Comparison of ENCODE assay signal across 1 cellular context in the genomic region with DNA sequence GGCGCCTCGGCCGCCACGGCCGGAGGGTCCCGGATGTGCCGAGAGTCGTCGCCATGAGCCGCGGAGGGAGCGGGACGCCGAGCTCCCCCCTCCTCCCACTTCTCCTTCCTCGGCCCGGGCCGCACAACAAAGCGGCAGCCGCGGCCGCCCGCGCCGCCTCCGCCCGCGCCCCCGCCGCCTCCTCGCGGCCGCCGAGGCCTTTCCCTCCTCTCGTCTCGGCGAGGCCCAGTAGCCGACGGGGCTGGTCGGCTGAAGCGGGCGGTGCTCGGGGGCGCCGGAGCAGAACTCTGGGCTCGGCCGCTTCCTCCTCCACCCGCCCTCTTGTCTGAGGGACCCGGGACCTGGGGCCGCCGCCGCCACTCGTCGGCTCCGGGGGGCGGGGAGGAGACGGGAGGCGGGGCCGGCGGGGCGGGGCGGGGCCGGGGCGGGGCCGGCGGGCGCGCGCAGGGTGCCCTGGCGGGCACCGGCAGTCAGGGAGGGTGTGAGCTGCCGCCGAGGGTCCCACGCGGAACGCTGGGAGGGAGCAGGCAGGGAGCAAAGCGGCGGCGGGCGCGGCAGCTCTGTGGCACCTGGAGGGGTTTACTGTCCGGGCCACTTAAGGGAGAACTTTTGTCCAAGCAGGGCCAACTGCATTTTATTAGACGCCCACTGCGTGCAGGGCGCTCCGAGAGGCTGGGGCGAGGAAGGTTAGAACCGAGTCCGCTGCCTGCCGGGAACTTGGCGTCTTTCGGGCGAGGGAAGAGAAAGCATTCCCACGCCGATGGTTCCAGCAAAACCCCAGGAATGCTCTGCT.
TF ChIP-seq lines count a peak whose summit lies in the region.

TSS of gene SMURF2 (minus strand) at position 327 of the 793 bp plus-strand sequence. CDS start 427 bp downstream, outside the sequence.

TF ChIP-seq in K562, 482 proteins besides CTCF, POLR2A, EP300 and RAD21 (continued from another document and continues in another):
- TF ChIP-seq, protein P1, sequence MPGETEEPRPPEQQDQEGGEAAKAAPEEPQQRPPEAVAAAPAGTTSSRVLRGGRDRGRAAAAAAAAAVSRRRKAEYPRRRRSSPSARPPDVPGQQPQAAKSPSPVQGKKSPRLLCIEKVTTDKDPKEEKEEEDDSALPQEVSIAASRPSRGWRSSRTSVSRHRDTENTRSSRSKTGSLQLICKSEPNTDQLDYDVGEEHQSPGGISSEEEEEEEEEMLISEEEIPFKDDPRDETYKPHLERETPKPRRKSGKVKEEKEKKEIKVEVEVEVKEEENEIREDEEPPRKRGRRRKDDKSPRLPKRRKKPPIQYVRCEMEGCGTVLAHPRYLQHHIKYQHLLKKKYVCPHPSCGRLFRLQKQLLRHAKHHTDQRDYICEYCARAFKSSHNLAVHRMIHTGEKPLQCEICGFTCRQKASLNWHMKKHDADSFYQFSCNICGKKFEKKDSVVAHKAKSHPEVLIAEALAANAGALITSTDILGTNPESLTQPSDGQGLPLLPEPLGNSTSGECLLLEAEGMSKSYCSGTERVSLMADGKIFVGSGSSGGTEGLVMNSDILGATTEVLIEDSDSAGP (CRISPR knock-in tag; IDR thresholded peaks at IDR 0.05): no peak
- TF ChIP-seq STAG1 (CRISPR knock-in tag; IDR thresholded peaks at IDR 0.05; ENCODE audit: borderline replicate concordance) (no peak), SRF (CRISPR knock-in tag; IDR thresholded peaks at IDR 0.05) (no peak), RNF2 (IDR thresholded peaks at IDR 0.05) (no peak), RBM15 (IDR thresholded peaks at IDR 0.05; ENCODE audit: insufficient read depth, low read length) (no peak), HNRNPUL1 (IDR thresholded peaks at IDR 0.05; ENCODE audit: low read length) (no peak), SRSF3 (IDR thresholded peaks at IDR 0.05; ENCODE audit: insufficient read depth, low read length) (no peak), ZNF668 (CRISPR knock-in tag; IDR thresholded peaks at IDR 0.05) (no peak), SMAD2 (IDR thresholded peaks at IDR 0.05; ENCODE audit: low read depth, low read length) (no peak), GABPA (tag; conservative IDR thresholded peaks at IDR 0.05; ENCODE audit: low read depth) (peak; percentile 49; the same call in 1 of the 2 replicates), ILF3 (IDR thresholded peaks at IDR 0.05; ENCODE audit: borderline replicate concordance) (no peak), RAD51 (IDR thresholded peaks at IDR 0.05; ENCODE audit: borderline replicate concordance, low read depth) (no peak), ZBTB9 (CRISPR knock-in tag; IDR thresholded peaks at IDR 0.05) (peak; percentile 58; the same call in 1 of the 2 replicates), ZSCAN32 (CRISPR knock-in tag; IDR thresholded peaks at IDR 0.05) (no peak), MTA3 (IDR thresholded peaks at IDR 0.05; ENCODE audit: borderline replicate concordance) (0 out of 2 replicates have a peak, but pooled peaks have one; percentile 14), SIN3B (IDR thresholded peaks at IDR 0.05; ENCODE audit: low read depth) (peak; percentile 72), CEBPG (CRISPR knock-in tag; IDR thresholded peaks at IDR 0.05) (no peak), CEBPG (tag; conservative IDR thresholded peaks at IDR 0.05 in 1 of 2, IDR thresholded peaks at IDR 0.05 in 1 of 2) (no peak), HMG20B (CRISPR knock-in tag; IDR thresholded peaks at IDR 0.05) (no peak), ZNF282 (CRISPR knock-in tag; IDR thresholded peaks at IDR 0.05) (no peak)
- TF ChIP-seq, protein P2, sequence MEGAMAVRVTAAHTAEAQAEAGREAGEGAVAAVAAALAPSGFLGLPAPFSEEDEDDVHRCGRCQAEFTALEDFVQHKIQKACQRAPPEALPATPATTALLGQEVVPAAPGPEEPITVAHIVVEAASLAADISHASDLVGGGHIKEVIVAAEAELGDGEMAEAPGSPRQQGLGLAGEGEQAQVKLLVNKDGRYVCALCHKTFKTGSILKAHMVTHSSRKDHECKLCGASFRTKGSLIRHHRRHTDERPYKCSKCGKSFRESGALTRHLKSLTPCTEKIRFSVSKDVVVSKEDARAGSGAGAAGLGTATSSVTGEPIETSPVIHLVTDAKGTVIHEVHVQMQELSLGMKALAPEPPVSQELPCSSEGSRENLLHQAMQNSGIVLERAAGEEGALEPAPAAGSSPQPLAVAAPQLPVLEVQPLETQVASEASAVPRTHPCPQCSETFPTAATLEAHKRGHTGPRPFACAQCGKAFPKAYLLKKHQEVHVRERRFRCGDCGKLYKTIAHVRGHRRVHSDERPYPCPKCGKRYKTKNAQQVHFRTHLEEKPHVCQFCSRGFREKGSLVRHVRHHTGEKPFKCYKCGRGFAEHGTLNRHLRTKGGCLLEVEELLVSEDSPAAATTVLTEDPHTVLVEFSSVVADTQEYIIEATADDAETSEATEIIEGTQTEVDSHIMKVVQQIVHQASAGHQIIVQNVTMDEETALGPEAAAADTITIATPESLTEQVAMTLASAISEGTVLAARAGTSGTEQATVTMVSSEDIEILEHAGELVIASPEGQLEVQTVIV (CRISPR knock-in tag; IDR thresholded peaks at IDR 0.05; ENCODE audit: borderline replicate concordance): no peak
- TF ChIP-seq, protein P3, sequence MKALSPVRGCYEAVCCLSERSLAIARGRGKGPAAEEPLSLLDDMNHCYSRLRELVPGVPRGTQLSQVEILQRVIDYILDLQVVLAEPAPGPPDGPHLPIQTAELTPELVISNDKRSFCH (CRISPR knock-in tag; IDR thresholded peaks at IDR 0.05): no peak
- TF ChIP-seq, protein P3 (tag; IDR thresholded peaks at IDR 0.05): no peak
- TF ChIP-seq, protein P4, sequence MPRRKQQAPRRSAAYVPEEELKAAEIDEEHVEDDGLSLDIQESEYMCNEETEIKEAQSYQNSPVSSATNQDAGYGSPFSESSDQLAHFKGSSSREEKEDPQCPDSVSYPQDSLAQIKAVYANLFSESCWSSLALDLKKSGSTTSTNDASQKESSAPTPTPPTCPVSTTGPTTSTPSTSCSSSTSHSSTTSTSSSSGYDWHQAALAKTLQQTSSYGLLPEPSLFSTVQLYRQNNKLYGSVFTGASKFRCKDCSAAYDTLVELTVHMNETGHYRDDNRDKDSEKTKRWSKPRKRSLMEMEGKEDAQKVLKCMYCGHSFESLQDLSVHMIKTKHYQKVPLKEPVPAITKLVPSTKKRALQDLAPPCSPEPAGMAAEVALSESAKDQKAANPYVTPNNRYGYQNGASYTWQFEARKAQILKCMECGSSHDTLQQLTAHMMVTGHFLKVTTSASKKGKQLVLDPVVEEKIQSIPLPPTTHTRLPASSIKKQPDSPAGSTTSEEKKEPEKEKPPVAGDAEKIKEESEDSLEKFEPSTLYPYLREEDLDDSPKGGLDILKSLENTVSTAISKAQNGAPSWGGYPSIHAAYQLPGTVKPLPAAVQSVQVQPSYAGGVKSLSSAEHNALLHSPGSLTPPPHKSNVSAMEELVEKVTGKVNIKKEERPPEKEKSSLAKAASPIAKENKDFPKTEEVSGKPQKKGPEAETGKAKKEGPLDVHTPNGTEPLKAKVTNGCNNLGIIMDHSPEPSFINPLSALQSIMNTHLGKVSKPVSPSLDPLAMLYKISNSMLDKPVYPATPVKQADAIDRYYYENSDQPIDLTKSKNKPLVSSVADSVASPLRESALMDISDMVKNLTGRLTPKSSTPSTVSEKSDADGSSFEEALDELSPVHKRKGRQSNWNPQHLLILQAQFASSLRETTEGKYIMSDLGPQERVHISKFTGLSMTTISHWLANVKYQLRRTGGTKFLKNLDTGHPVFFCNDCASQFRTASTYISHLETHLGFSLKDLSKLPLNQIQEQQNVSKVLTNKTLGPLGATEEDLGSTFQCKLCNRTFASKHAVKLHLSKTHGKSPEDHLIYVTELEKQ (CRISPR knock-in tag; IDR thresholded peaks at IDR 0.05): no peak
- TF ChIP-seq, protein P5, sequence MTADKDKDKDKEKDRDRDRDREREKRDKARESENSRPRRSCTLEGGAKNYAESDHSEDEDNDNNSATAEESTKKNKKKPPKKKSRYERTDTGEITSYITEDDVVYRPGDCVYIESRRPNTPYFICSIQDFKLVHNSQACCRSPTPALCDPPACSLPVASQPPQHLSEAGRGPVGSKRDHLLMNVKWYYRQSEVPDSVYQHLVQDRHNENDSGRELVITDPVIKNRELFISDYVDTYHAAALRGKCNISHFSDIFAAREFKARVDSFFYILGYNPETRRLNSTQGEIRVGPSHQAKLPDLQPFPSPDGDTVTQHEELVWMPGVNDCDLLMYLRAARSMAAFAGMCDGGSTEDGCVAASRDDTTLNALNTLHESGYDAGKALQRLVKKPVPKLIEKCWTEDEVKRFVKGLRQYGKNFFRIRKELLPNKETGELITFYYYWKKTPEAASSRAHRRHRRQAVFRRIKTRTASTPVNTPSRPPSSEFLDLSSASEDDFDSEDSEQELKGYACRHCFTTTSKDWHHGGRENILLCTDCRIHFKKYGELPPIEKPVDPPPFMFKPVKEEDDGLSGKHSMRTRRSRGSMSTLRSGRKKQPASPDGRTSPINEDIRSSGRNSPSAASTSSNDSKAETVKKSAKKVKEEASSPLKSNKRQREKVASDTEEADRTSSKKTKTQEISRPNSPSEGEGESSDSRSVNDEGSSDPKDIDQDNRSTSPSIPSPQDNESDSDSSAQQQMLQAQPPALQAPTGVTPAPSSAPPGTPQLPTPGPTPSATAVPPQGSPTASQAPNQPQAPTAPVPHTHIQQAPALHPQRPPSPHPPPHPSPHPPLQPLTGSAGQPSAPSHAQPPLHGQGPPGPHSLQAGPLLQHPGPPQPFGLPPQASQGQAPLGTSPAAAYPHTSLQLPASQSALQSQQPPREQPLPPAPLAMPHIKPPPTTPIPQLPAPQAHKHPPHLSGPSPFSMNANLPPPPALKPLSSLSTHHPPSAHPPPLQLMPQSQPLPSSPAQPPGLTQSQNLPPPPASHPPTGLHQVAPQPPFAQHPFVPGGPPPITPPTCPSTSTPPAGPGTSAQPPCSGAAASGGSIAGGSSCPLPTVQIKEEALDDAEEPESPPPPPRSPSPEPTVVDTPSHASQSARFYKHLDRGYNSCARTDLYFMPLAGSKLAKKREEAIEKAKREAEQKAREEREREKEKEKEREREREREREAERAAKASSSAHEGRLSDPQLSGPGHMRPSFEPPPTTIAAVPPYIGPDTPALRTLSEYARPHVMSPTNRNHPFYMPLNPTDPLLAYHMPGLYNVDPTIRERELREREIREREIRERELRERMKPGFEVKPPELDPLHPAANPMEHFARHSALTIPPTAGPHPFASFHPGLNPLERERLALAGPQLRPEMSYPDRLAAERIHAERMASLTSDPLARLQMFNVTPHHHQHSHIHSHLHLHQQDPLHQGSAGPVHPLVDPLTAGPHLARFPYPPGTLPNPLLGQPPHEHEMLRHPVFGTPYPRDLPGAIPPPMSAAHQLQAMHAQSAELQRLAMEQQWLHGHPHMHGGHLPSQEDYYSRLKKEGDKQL (CRISPR knock-in tag; IDR thresholded peaks at IDR 0.05; ENCODE audit: borderline replicate concordance): no peak; the same call in 1 of the 2 replicates
- TF ChIP-seq, protein P6, sequence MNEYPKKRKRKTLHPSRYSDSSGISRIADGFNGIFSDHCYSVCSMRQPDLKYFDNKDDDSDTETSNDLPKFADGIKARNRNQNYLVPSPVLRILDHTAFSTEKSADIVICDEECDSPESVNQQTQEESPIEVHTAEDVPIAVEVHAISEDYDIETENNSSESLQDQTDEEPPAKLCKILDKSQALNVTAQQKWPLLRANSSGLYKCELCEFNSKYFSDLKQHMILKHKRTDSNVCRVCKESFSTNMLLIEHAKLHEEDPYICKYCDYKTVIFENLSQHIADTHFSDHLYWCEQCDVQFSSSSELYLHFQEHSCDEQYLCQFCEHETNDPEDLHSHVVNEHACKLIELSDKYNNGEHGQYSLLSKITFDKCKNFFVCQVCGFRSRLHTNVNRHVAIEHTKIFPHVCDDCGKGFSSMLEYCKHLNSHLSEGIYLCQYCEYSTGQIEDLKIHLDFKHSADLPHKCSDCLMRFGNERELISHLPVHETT (CRISPR knock-in tag; conservative IDR thresholded peaks at IDR 0.05 in 1 of 2, IDR thresholded peaks at IDR 0.05 in 1 of 2): peak in 1 of 2 experiments; percentile 43; a peak in 1 of 4 replicates
- TF ChIP-seq, protein P7, sequence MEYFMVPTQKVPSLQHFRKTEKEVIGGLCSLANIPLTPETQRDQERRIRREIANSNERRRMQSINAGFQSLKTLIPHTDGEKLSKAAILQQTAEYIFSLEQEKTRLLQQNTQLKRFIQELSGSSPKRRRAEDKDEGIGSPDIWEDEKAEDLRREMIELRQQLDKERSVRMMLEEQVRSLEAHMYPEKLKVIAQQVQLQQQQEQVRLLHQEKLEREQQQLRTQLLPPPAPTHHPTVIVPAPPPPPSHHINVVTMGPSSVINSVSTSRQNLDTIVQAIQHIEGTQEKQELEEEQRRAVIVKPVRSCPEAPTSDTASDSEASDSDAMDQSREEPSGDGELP (CRISPR knock-in tag; IDR thresholded peaks at IDR 0.05; ENCODE audit: borderline replicate concordance): no peak; the same call in 1 of the 2 replicates
- TF ChIP-seq, protein P8, sequence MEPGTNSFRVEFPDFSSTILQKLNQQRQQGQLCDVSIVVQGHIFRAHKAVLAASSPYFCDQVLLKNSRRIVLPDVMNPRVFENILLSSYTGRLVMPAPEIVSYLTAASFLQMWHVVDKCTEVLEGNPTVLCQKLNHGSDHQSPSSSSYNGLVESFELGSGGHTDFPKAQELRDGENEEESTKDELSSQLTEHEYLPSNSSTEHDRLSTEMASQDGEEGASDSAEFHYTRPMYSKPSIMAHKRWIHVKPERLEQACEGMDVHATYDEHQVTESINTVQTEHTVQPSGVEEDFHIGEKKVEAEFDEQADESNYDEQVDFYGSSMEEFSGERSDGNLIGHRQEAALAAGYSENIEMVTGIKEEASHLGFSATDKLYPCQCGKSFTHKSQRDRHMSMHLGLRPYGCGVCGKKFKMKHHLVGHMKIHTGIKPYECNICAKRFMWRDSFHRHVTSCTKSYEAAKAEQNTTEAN (CRISPR knock-in tag; IDR thresholded peaks at IDR 0.05): no peak
- TF ChIP-seq, protein P9, sequence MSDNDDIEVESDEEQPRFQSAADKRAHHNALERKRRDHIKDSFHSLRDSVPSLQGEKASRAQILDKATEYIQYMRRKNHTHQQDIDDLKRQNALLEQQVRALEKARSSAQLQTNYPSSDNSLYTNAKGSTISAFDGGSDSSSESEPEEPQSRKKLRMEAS (CRISPR knock-in tag; IDR thresholded peaks at IDR 0.05): peak; percentile 35; the same call in 1 of the 2 replicates
